15 cellular contexts compared by ENCODE assay signal in the genomic region with DNA sequence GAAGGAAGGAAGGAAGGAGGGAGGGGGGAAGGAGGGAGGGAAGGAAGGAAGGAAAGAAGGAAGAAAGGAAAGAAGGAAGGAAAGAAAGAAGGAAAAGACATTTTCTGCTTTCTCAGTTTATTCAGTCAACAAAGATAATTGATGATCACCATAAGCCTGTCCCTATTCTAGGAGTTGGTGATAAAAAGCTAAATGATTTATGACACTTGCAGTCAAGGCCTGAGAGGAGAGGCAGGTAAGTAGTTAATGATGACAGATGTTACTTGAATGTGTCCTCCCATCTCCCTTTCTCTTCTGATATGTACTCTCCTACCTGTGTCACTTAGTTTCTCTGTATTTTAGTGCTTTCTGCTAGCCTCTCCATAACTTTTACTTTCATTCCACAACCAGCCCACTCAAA.
A peak's percentile ranks its signal among the peaks of the same experiment; 100 is the strongest.
DNase-seq lines count a peak whose midpoint lies in the region; ATAC-seq and TF ChIP-seq lines count a peak whose summit lies in the region.
"Had no signal": no experiment of that assay in that cellular context is flagged by ENCODE, and none has a peak within 500 bp of the region (broad histone marks: within the 10 kb centered on the region; RNA-seq: fewer than 3 reads in every experiment).

No MANE protein-coding gene starts in this region.

- no peaks in the 10 kb centered on the region for H3K27me3 Mint-ChIP-seq in WTC11 (ENCODE audit: low read depth)
- H3K27me3 Mint-ChIP-seq in activated CD4-positive, alpha-beta memory T cell treated with anti-CD3 and anti-CD28 coated beads, Interleukin-2, amount 10 ng/mL, durations not matched to agents 7 days and 5 days, result no peaks in the 10 kb centered on the region

- no peak for TF ChIP-seq CTCF in WTC11 (IDR thresholded peaks at IDR 0.05)

- H3K27ac Mint-ChIP-seq in WTC11, result no peak overlapping the region
- H3K27ac Mint-ChIP-seq in activated CD4-positive, alpha-beta memory T cell treated with anti-CD3 and anti-CD28 coated beads, Interleukin-2, amount 10 ng/mL, durations not matched to agents 7 days and 5 days, result no peak overlapping the region
- H3K27ac Mint-ChIP-seq: CD14-positive monocyte; CD8-positive, alpha-beta T cell; H9 had no signal

- no peaks in the 10 kb centered on the region for H3K36me3 Mint-ChIP-seq in WTC11
- H3K36me3 Mint-ChIP-seq in activated CD4-positive, alpha-beta memory T cell treated with anti-CD3 and anti-CD28 coated beads, Interleukin-2, amount 10 ng/mL, durations not matched to agents 7 days and 5 days (ENCODE audit: low read depth), result no peaks in the 10 kb centered on the region
- H3K36me3 Mint-ChIP-seq: CD14-positive monocyte; CD8-positive, alpha-beta T cell had no signal

- DNase-seq in DMS153 (lab: John Stamatoyannopoulos, UW) (peak; percentile 26), DMS153 treated with DMSO at 0.1 percent for 48 hours (lab: John Stamatoyannopoulos, UW; ENCODE audit: unreplicated experiment) (no peak), HEK293T (ENCODE audit: extremely low spot score) (no peak), NCI-H510A (lab: John Stamatoyannopoulos, UW) (peak; percentile 7), SK-N-DZ (ENCODE audit: low spot score) (peak; percentile 80), NCI-H1436 (lab: John Stamatoyannopoulos, UW) (no peak), WTC11 (ENCODE audit: low spot score) (no peak)
- no peak for DNase-seq in activated CD4-positive, alpha-beta memory T cell treated with anti-CD3 and anti-CD28 coated beads, Interleukin-2, amount 10 ng/mL, durations not matched to agents 7 days and 5 days
- DNase-seq: CD8-positive, alpha-beta T cell; COR-L47; DMS53; GF-D8; GOT3; H9 had no signal

- no peaks in the 10 kb centered on the region for H3K4me1 Mint-ChIP-seq in WTC11
- H3K4me1 Mint-ChIP-seq in activated CD4-positive, alpha-beta memory T cell treated with anti-CD3 and anti-CD28 coated beads, Interleukin-2, amount 10 ng/mL, durations not matched to agents 7 days and 5 days, result no peaks in the 10 kb centered on the region
- H3K4me1 Mint-ChIP-seq: CD14-positive monocyte, H9 had no signal

- peaks cover 16% of the 10 kb centered on the region for H3K9me3 Mint-ChIP-seq in WTC11
- H3K9me3 Mint-ChIP-seq in activated CD4-positive, alpha-beta memory T cell treated with anti-CD3 and anti-CD28 coated beads, Interleukin-2, amount 10 ng/mL, durations not matched to agents 7 days and 5 days, result peaks cover under 1% of the 10 kb centered on the region

- H3K4me3 Mint-ChIP-seq in WTC11, result no peak overlapping the region
- H3K4me3 Mint-ChIP-seq in activated CD4-positive, alpha-beta memory T cell treated with anti-CD3 and anti-CD28 coated beads, Interleukin-2, amount 10 ng/mL, durations not matched to agents 7 days and 5 days, result no peak overlapping the region
- H3K4me3 Mint-ChIP-seq: CD14-positive monocyte; CD8-positive, alpha-beta T cell; H9 had no signal

- POLR2A ChIA-PET in HEK293T (lab: Yijun Ruan, JAX), result no interaction called here
- POLR2A ChIA-PET in WTC11 (lab: Charles Lee), result no interaction called here
- POLR2A ChIA-PET in activated CD4-positive, alpha-beta memory T cell treated with anti-CD3 and anti-CD28 coated beads, Interleukin-2, amount 10 ng/mL, durations not matched to agents 7 days and 5 days (lab: Charles Lee), result no interaction called here

- no peak for ATAC-seq in WTC11
- ATAC-seq: CD8-positive, alpha-beta T cell had no signal

- CTCF ChIA-PET in HEK293T (lab: Yijun Ruan, JAX) (no interaction called here), WTC11 (lab: Charles Lee) (no interaction called here)
- CTCF ChIA-PET in activated CD4-positive, alpha-beta memory T cell treated with anti-CD3 and anti-CD28 coated beads, Interleukin-2, amount 10 ng/mL, durations not matched to agents 7 days and 5 days (lab: Charles Lee), result no interaction called here

TF ChIP-seq in HEK293T, 16 proteins besides CTCF, POLR2A, EP300 and RAD21:
- TF ChIP-seq, protein P1, sequence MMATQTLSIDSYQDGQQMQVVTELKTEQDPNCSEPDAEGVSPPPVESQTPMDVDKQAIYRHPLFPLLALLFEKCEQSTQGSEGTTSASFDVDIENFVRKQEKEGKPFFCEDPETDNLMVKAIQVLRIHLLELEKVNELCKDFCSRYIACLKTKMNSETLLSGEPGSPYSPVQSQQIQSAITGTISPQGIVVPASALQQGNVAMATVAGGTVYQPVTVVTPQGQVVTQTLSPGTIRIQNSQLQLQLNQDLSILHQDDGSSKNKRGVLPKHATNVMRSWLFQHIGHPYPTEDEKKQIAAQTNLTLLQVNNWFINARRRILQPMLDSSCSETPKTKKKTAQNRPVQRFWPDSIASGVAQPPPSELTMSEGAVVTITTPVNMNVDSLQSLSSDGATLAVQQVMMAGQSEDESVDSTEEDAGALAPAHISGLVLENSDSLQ (IDR thresholded peaks at IDR 0.05), result peak; percentile 84
- TF ChIP-seq SUZ12 (IDR thresholded peaks at IDR 0.05), result no peak

TF ChIP-seq in WTC11, 78 proteins besides CTCF, POLR2A, EP300 and RAD21:
- TF ChIP-seq ESRRA (CRISPR knock-in tag; IDR thresholded peaks at IDR 0.05; ENCODE audit: borderline replicate concordance) (no peak), NR3C1 (CRISPR knock-in tag; conservative IDR thresholded peaks at IDR 0.05; ENCODE audit: low read depth) (no peak), HMGA2 (CRISPR knock-in tag; IDR thresholded peaks at IDR 0.05) (no peak), SOX15 (CRISPR knock-in tag; IDR thresholded peaks at IDR 0.05) (no peak), PRRX2 (CRISPR knock-in tag; IDR thresholded peaks at IDR 0.05) (no peak), OVOL2 (CRISPR knock-in tag; IDR thresholded peaks at IDR 0.05; ENCODE audit: borderline replicate concordance) (no peak)

Comparison
In these comparisons a context has a peak if more than half of its experiments do, and no peak if none do; other contexts are left out.
1. DNase-seq: peak in DMS153 (single experiment), NCI-H510A (single experiment) and SK-N-DZ (single experiment); none in DMS153 treated with DMSO at 0.1 percent for 48 hours (single experiment), HEK293T (single experiment), NCI-H1436 (single experiment), WTC11 (single experiment) and activated CD4-positive, alpha-beta memory T cell treated with anti-CD3 and anti-CD28 coated beads, Interleukin-2, amount 10 ng/mL, durations not matched to agents 7 days and 5 days (single experiment).